ENCODE assay signal across 2 cellular contexts in the genomic region with DNA sequence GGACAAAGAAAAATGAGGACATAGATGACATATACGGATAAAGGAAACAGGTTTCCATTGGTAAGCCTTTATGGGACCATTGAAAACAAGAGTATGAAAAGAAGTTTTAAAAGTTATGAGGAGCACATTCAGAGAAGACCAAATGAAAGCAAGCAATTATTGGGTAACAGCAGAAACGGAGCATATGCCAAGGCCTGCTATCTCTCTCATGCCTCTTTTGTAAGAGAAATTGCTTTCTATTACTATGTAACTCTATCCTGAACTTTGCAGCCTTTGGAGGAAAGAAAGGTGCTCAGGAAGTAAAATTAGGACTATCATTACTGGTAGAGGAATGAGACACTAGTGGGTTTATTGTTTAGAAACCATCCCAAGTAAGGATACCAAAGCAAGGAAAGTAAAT.
TF ChIP-seq lines count a peak whose summit lies in the region.

No MANE protein-coding gene starts in this region.

TF ChIP-seq in liver, 16 proteins besides CTCF, POLR2A, EP300 and RAD21 (continued from another document):
- TF ChIP-seq, protein P1, sequence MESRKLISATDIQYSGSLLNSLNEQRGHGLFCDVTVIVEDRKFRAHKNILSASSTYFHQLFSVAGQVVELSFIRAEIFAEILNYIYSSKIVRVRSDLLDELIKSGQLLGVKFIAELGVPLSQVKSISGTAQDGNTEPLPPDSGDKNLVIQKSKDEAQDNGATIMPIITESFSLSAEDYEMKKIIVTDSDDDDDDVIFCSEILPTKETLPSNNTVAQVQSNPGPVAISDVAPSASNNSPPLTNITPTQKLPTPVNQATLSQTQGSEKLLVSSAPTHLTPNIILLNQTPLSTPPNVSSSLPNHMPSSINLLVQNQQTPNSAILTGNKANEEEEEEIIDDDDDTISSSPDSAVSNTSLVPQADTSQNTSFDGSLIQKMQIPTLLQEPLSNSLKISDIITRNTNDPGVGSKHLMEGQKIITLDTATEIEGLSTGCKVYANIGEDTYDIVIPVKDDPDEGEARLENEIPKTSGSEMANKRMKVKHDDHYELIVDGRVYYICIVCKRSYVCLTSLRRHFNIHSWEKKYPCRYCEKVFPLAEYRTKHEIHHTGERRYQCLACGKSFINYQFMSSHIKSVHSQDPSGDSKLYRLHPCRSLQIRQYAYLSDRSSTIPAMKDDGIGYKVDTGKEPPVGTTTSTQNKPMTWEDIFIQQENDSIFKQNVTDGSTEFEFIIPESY (IDR thresholded peaks at IDR 0.05) = no peak
- peak; percentile 28 for TF ChIP-seq SP1 (IDR thresholded peaks at IDR 0.05)
- no peak for TF ChIP-seq FOXA2 (IDR thresholded peaks at IDR 0.05)
- no peak for TF ChIP-seq GABPA (IDR thresholded peaks at IDR 0.05 in 1 of 2, conservative IDR thresholded peaks at IDR 0.05 in 1 of 2)
- TF ChIP-seq ATF3 (IDR thresholded peaks at IDR 0.05) = no peak
- TF ChIP-seq RXRA (IDR thresholded peaks at IDR 0.05) = peak in 1 of 2 donors; percentile 26
- TF ChIP-seq YY1 (IDR thresholded peaks at IDR 0.05) = no peak
- TF ChIP-seq HNF4G (IDR thresholded peaks at IDR 0.05) = no peak
- TF ChIP-seq NR2F2 (IDR thresholded peaks at IDR 0.05) = no peak
- TF ChIP-seq, protein P2, sequence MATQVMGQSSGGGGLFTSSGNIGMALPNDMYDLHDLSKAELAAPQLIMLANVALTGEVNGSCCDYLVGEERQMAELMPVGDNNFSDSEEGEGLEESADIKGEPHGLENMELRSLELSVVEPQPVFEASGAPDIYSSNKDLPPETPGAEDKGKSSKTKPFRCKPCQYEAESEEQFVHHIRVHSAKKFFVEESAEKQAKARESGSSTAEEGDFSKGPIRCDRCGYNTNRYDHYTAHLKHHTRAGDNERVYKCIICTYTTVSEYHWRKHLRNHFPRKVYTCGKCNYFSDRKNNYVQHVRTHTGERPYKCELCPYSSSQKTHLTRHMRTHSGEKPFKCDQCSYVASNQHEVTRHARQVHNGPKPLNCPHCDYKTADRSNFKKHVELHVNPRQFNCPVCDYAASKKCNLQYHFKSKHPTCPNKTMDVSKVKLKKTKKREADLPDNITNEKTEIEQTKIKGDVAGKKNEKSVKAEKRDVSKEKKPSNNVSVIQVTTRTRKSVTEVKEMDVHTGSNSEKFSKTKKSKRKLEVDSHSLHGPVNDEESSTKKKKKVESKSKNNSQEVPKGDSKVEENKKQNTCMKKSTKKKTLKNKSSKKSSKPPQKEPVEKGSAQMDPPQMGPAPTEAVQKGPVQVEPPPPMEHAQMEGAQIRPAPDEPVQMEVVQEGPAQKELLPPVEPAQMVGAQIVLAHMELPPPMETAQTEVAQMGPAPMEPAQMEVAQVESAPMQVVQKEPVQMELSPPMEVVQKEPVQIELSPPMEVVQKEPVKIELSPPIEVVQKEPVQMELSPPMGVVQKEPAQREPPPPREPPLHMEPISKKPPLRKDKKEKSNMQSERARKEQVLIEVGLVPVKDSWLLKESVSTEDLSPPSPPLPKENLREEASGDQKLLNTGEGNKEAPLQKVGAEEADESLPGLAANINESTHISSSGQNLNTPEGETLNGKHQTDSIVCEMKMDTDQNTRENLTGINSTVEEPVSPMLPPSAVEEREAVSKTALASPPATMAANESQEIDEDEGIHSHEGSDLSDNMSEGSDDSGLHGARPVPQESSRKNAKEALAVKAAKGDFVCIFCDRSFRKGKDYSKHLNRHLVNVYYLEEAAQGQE (IDR thresholded peaks at IDR 0.05) = no peak
- no peak for TF ChIP-seq MAX (IDR thresholded peaks at IDR 0.05)
- peak; percentile 33 to 47 for TF ChIP-seq HNF4A (conservative IDR thresholded peaks at IDR 0.05)

TF ChIP-seq in HepG2, 621 proteins besides CTCF, POLR2A, EP300 and RAD21 (continued from another document):
- TF ChIP-seq, protein P3, sequence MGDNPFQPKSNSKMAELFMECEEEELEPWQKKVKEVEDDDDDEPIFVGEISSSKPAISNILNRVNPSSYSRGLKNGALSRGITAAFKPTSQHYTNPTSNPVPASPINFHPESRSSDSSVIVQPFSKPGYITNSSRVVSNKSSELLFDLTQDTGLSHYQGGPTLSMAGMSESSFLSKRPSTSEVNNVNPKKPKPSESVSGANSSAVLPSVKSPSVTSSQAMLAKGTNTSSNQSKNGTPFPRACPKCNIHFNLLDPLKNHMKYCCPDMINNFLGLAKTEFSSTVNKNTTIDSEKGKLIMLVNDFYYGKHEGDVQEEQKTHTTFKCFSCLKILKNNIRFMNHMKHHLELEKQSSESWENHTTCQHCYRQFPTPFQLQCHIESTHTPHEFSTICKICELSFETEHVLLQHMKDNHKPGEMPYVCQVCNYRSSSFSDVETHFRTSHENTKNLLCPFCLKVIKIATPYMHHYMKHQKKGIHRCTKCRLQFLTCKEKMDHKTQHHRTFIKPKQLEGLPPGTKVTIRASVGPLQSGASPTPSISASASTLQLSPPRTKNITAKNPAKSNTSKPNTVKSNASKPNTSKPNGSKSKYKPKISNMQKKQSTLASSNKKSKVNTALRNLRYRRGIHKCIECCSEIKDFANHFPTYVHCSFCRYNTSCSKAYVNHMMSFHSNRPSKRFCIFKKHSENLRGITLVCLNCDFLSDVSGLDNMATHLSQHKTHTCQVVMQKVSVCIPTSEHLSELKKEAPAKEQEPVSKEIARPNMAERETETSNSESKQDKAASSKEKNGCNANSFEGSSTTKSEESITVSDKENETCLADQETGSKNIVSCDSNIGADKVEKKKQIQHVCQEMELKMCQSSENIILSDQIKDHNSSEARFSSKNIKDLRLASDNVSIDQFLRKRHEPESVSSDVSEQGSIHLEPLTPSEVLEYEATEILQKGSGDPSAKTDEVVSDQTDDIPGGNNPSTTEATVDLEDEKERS (CRISPR knock-in tag; IDR thresholded peaks at IDR 0.05) = no peak
